ENCODE assay signal across 22 cellular contexts in genomic region chr1:155205035-155205434, GRCh38. TPM values are rescaled to one million over a fixed set of nuclear protein-coding genes. Genes with fewer than 3 reads are reported as not detected.
DNase-seq lines count a peak whose midpoint lies in the region; ATAC-seq and TF ChIP-seq lines count a peak whose summit lies in the region.
"Had no signal": no experiment of that assay in that cellular context is flagged by ENCODE, and none has a peak within 500 bp of the region (broad histone marks: within the 10 kb centered on the region; RNA-seq: fewer than 3 reads in every experiment).

No MANE protein-coding gene starts in this region.

- no peak overlapping the region for H2BK5ac ChIP-seq in mesenchymal stem cell (ENCODE audit: low read depth, low read length, poor library complexity, severe bottlenecking)

- WGBS in mesenchymal stem cell = 96% methylated on average over 14 of the region's 14 CpGs
- 92 to 98% (median 95%) methylated on average over 11 to 14 of the region's 14 CpGs for WGBS in spleen, 5 donors

- H3K27me3 Mint-ChIP-seq in chondrocyte (ENCODE audit: low read depth) = no peaks in the 10 kb centered on the region
- H3K27me3 Mint-ChIP-seq: CD4-positive, CD25-positive, alpha-beta regulatory T cell had no signal

- no peak overlapping the region for H3K4ac ChIP-seq in mesenchymal stem cell (ENCODE audit: low read depth in 1 of 2, low read length in 2 of 2)

- POLR2A ChIA-PET in RWPE1 (lab: Yijun Ruan, JAX; ENCODE audit: low non-redundant PET) = no interaction called here

- no peak overlapping the region for H3K4me2 ChIP-seq in mesenchymal stem cell (ENCODE audit: low read length, poor library complexity, severe bottlenecking)
- H3K4me2 ChIP-seq: SK-N-SH had no signal

- H2BK15ac ChIP-seq in mesenchymal stem cell (ENCODE audit: low read depth, poor library complexity, severe bottlenecking) = peak overlapping the region; percentile 44

- no peak overlapping the region for H4K8ac ChIP-seq in mesenchymal stem cell (ENCODE audit: low read length)

- CTCF ChIA-PET in RWPE1 (lab: Yijun Ruan, JAX) = interaction anchor here (0.6 kb wide), 1 partner anchor 418 kb away, joined by 3 read pairs; no protein-coding TSS in a partner anchor

- no peak overlapping the region for H2AK5ac ChIP-seq in mesenchymal stem cell (ENCODE audit: low read length, severe bottlenecking)

- no peak overlapping the region for H2BK120ac ChIP-seq in mesenchymal stem cell (ENCODE audit: low read depth, low read length)

- TF ChIP-seq POLR2A in spleen (IDR thresholded peaks at IDR 0.05) = no peak

- H3K79me1 ChIP-seq in mesenchymal stem cell (replicated peaks; ENCODE audit: low read length, poor library complexity, severe bottlenecking) = peaks cover 10% of the 10 kb centered on the region

- H3K4me1 ChIP-seq in mesenchymal stem cell (ENCODE audit: control insufficient read depth, insufficient read depth, low read depth, low read length) (peaks cover 17% of the 10 kb centered on the region), spleen (peaks cover 20 to 33% (median 30%) of the 10 kb centered on the region in 6 donors)

- H3K9me3 ChIP-seq in mesenchymal stem cell (ENCODE audit: control insufficient read depth, low read length) = no peaks in the 10 kb centered on the region
- H3K9me3 ChIP-seq in spleen = no peaks in the 10 kb centered on the region
- H3K9me3 ChIP-seq: BLaER1, SK-N-SH had no signal

- peaks cover 29% of the 10 kb centered on the region for H3K4me1 Mint-ChIP-seq in chondrocyte (ENCODE audit: low read depth)

- peaks cover 7% of the 10 kb centered on the region for H3K36me3 Mint-ChIP-seq in chondrocyte (ENCODE audit: low read depth)

- H3K18ac ChIP-seq in mesenchymal stem cell (ENCODE audit: low read depth in 1 of 2, low read length in 2 of 2) = no peak overlapping the region

- H3K4me3 ChIP-seq in mesenchymal stem cell (ENCODE audit: insufficient read depth in 1 of 2, low read depth in 1 of 2, low read length in 2 of 2) = no peak overlapping the region
- H3K4me3 ChIP-seq in spleen = no peak overlapping the region
- H3K4me3 ChIP-seq: BLaER1 had no signal

- H3K27ac ChIP-seq in RWPE1 = peak overlapping the region; percentile 23; the same call in 1 of the 2 replicates
- no peak overlapping the region for H3K27ac ChIP-seq in mesenchymal stem cell (ENCODE audit: low read length, poor library complexity, severe bottlenecking)
- H3K27ac ChIP-seq in spleen = no peak overlapping the region

- no peaks in the 10 kb centered on the region for H3K9me3 Mint-ChIP-seq in chondrocyte (ENCODE audit: low read depth)
- H3K9me3 Mint-ChIP-seq: CD4-positive, CD25-positive, alpha-beta regulatory T cell had no signal

- H2AFZ ChIP-seq in mesenchymal stem cell (ENCODE audit: low read depth, low read length) = no peak overlapping the region

- intact Hi-C loops in spleen (cut with DNase I; ENCODE audit: low total_unique reads) = no loop called here

- TF ChIP-seq CTCF in RWPE1 (conservative IDR thresholded peaks at IDR 0.05; ENCODE audit: low read depth) (no peak), chondrocyte (IDR thresholded peaks at IDR 0.05) (no peak), spleen (IDR thresholded peaks at IDR 0.05 in 8 of 11, conservative IDR thresholded peaks at IDR 0.05 in 3 of 11) (no peak)

- DNase-seq in RWPE1 (ENCODE audit: low spot score) (no peak), chondrocyte (ENCODE audit: low spot score) (peak; percentile 87), mesenchymal stem cell (no peak), spleen (peak; percentile 70), NOMO-1 (lab: John Stamatoyannopoulos, UW; ENCODE audit: unreplicated experiment in 2 of 2) (no peak)
- DNase-seq: CD4-positive, CD25-positive, alpha-beta regulatory T cell; DMS153; DND-41; KG1; MM.1S; NCI-H1417; NCI-H1694; NCI-H2029 treated with DMSO at 0.1 percent for 48 hours; NCI-H446 treated with DMSO at 0.1 percent for 48 hours; NCI-H526 treated with DMSO at 0.1 percent for 48 hours; RPMI8226; SIG-M5; SK-N-SH; SW 1271 had no signal

- ATAC-seq in HG02623 (IDR thresholded peaks at IDR 0.05; ENCODE audit: unreplicated experiment) (no peak), GM19395 (IDR thresholded peaks at IDR 0.05; ENCODE audit: unreplicated experiment) (no peak)

- H3K14ac ChIP-seq in mesenchymal stem cell (ENCODE audit: low read length in 2 of 2) = no peak overlapping the region

- no peak overlapping the region for H3K9ac ChIP-seq in mesenchymal stem cell (ENCODE audit: low read length)
- H3K9ac ChIP-seq: BLaER1, SK-N-SH had no signal

- no peak overlapping the region for H2BK12ac ChIP-seq in mesenchymal stem cell (ENCODE audit: low read length in 2 of 2)

- no peak overlapping the region for H3K27ac Mint-ChIP-seq in chondrocyte (ENCODE audit: unreplicated experiment)
- H3K27ac Mint-ChIP-seq: CD4-positive, CD25-positive, alpha-beta regulatory T cell had no signal

- no peak overlapping the region for H3K4me3 Mint-ChIP-seq in chondrocyte (ENCODE audit: unreplicated experiment)

- H3K27me3 ChIP-seq in mesenchymal stem cell (ENCODE audit: control insufficient read depth in 1 of 2, insufficient read depth in 1 of 2, low read length in 2 of 2) (no peaks in the 10 kb centered on the region), spleen (replicated peaks in 1 of 7) (no peaks in the 10 kb centered on the region)
- H3K27me3 ChIP-seq: BLaER1 had no signal

- H4K91ac ChIP-seq in mesenchymal stem cell (ENCODE audit: low read length) = no peak overlapping the region

- H3K23ac ChIP-seq in mesenchymal stem cell (ENCODE audit: low read length in 2 of 2) = no peak overlapping the region

- H3K36me3 ChIP-seq in mesenchymal stem cell (ENCODE audit: control insufficient read depth in 1 of 2, insufficient read depth in 2 of 2, low read depth in 1 of 2, low read length in 2 of 2) = peaks cover 37 to 46% of the 10 kb centered on the region in 2 experiments
- H3K36me3 ChIP-seq in spleen = peaks cover 0 to 3% (median 0%) of the 10 kb centered on the region in 6 donors

RNA-seq across cellular contexts. Expression of gene THBS3, which starts 2.7 kb away (rescaled TPM):
- total RNA-seq in chondrocyte = 112 to 127 TPM (median 118 TPM) in 3 replicates
- 41.3 TPM for polyA plus RNA-seq in mesenchymal stem cell (2013, experiment 1 of 2)
- polyA plus RNA-seq in mesenchymal stem cell (2013, experiment 2 of 2) = 39.4 TPM
- total RNA-seq in spleen = 10 to 100 TPM; 14.3 to 22.6 (median 20.5) TPM
- 10 to 100 TPM; 10.2 to 31.2 (median 27.7) TPM for polyA plus RNA-seq in spleen

RNA-seq across cellular contexts. Expression of gene MTX1, which starts 3.5 kb away (rescaled TPM):
- total RNA-seq in chondrocyte (28.2 to 49.1 TPM (median 29.8 TPM) in 3 replicates), spleen (10 to 100 TPM; 28.2 to 40.9 (median 33.2) TPM)
- polyA plus RNA-seq in mesenchymal stem cell (2013, experiment 1 of 2) = 39.5 TPM
- 38.9 TPM for polyA plus RNA-seq in mesenchymal stem cell (2013, experiment 2 of 2)
- polyA plus RNA-seq in spleen = 10 to 100 TPM; 43.7 to 48.4 (median 44.5) TPM

RNA-seq across cellular contexts. Expression of gene TRIM46, which starts 31.4 kb away (rescaled TPM):
- total RNA-seq in chondrocyte = 9.6 to 10.7 TPM (median 9.7 TPM) in 3 replicates
- 7.1 TPM for polyA plus RNA-seq in mesenchymal stem cell (2013, experiment 1 of 2)
- 6.5 TPM for polyA plus RNA-seq in mesenchymal stem cell (2013, experiment 2 of 2)
- total RNA-seq in spleen = 1 to 10 TPM in 6 of 7 donors, under 1 TPM in 1; 0.83 to 3.6 (median 1.6) TPM
- under 1 TPM; 0.35 to 0.77 (median 0.46) TPM for polyA plus RNA-seq in spleen

RNA-seq across cellular contexts. Expression of gene KRTCAP2, which starts 31.9 kb away (rescaled TPM):
- total RNA-seq in chondrocyte (159 to 202 TPM (median 174 TPM) in 3 replicates), spleen (100 to 1,000 TPM; 113 to 154 (median 136) TPM)
- polyA plus RNA-seq in mesenchymal stem cell (2013, experiment 1 of 2) = 350 TPM
- 358 TPM for polyA plus RNA-seq in mesenchymal stem cell (2013, experiment 2 of 2)
- polyA plus RNA-seq in spleen = 100 to 1,000 TPM; 193 to 203 (median 200) TPM

RNA-seq across cellular contexts. Expression of gene ENTREP3, which starts 50.2 kb away (rescaled TPM):
- total RNA-seq in chondrocyte (34.0 to 42.8 TPM (median 42.8 TPM) in 3 replicates), spleen (10 to 100 TPM in 6 of 7 donors, 1 to 10 TPM in 1; 9.9 to 19.3 (median 15.6) TPM)
- polyA plus RNA-seq in mesenchymal stem cell (2013, experiment 1 of 2) = 48.4 TPM
- 49.3 TPM for polyA plus RNA-seq in mesenchymal stem cell (2013, experiment 2 of 2)
- polyA plus RNA-seq in spleen = 10 to 100 TPM in 1 of 3 donors, 1 to 10 TPM in 2; 6.5 to 13.2 (median 9.4) TPM

Comparison
In these comparisons a context has a peak if more than half of its experiments do, and no peak if none do; other contexts are left out.
1. DNase-seq: peak in chondrocyte (single experiment) and spleen (single experiment); none in RWPE1 (single experiment), mesenchymal stem cell (single experiment) and NOMO-1 (0 of 2).